9 cellular contexts compared by ENCODE assay signal in the genomic region with DNA sequence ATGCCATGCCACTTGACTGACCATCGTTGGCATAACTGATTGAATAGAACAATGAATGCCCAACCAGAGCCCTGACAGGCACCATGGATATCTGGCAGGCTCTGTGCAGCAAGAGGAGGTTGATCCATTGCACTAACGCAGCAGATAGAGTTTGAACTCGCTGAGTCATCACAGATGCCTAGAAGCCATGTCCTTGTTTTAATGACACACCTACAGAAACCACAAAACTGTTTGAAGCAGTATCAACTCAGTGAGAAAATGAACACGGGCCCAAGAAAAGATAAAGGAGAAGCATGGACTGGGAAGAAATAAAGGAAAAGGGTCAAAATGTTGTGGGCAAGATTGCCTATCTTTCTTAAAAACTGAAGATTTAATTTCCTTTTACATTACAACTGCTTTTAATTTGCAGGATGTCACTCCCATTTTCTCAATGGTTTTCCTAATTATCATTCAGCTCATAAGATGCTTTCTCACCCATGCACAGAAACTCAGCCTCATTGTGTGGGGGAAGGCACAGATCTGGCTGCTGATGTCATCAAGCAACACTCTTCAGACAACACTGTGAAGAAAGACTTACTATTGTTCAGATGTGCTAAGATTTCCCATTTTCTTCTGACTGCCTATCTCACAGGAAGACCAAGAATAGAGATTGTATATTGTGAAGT.
A peak's percentile ranks its signal among the peaks of the same experiment; 100 is the strongest.
DNase-seq lines count a peak whose midpoint lies in the region; ATAC-seq, FAIRE-seq and TF ChIP-seq lines count a peak whose summit lies in the region.
"Had no signal": no experiment of that assay in that cellular context is flagged by ENCODE, and none has a peak within 500 bp of the region (broad histone marks: within the 10 kb centered on the region; RNA-seq: fewer than 3 reads in every experiment).

No MANE protein-coding gene starts in this region.

- intact Hi-C loops in heart left ventricle (cut with DNase I) = loop anchor here in 2 of 10 donors (5.0 to 10.0 kb wide), 3 partner anchors 52 to 113 kb away; no protein-coding TSS in a partner anchor

- no peaks in the 10 kb centered on the region for H3K27me3 ChIP-seq in bronchial epithelial cell (ENCODE audit: control insufficient read depth, insufficient read depth, low read length)
- H3K27me3 ChIP-seq in heart left ventricle = no peaks in the 10 kb centered on the region

- no peaks in the 10 kb centered on the region for H3K36me3 ChIP-seq in bronchial epithelial cell (ENCODE audit: control insufficient read depth, insufficient read depth, low read length)
- no peaks in the 10 kb centered on the region for H3K36me3 ChIP-seq in heart left ventricle

- H3K9me3 ChIP-seq in heart left ventricle = no peaks in the 10 kb centered on the region

- peak; percentile 22 for DNase-seq in stimulated activated CD4-positive, alpha-beta T cell treated with anti-CD3 and anti-CD28 coated beads, Interleukin-1b, Interleukin-23, amount 100 ng/mL, for 48 hours
- DNase-seq in stimulated activated CD4-positive, alpha-beta T cell treated with anti-CD3 and anti-CD28 coated beads, Interleukin-4, amount 100 ng/mL, for 1 hour = no peak
- DNase-seq in NCI-H187 treated with DMSO at 0.1 percent for 48 hours (lab: John Stamatoyannopoulos, UW) (peak; percentile 24), bronchial epithelial cell (ENCODE audit: low read depth) (peak; percentile 88), pons (ENCODE audit: low spot score) (peak; percentile 41), heart left ventricle (no peak), SK-N-DZ (ENCODE audit: low spot score) (no peak)

- TF ChIP-seq POLR2A in heart left ventricle (IDR thresholded peaks at IDR 0.05) = no peak

- 55 to 65% (median 59%) methylated on average over 4 of the region's 4 CpGs for WGBS in heart left ventricle, 4 donors

- TF ChIP-seq CTCF in bronchial epithelial cell (IDR thresholded peaks at IDR 0.05; ENCODE audit: insufficient read depth, low read length, severe bottlenecking) (no peak), heart left ventricle (IDR thresholded peaks at IDR 0.05) (no peak)

- no peak overlapping the region for H3K4me3 ChIP-seq in bronchial epithelial cell (ENCODE audit: low read depth, low read length)
- H3K4me3 ChIP-seq in heart left ventricle = no peak overlapping the region

- ATAC-seq in heart left ventricle (no peak), HG03095 (IDR thresholded peaks at IDR 0.05; ENCODE audit: unreplicated experiment) (no peak)

- peak overlapping the region in 1 of 12 donors; percentile 56 for H3K27ac ChIP-seq in heart left ventricle

- peak; percentile 84 for FAIRE-seq in bronchial epithelial cell (lab: Jason Lieb, UNC)
- FAIRE-seq: TTC549 had no signal

- H3K4me1 ChIP-seq in heart left ventricle = peaks cover 0 to 33% (median 5%) of the 10 kb centered on the region in 12 donors

Comparison
In these comparisons a context has a peak if more than half of its experiments do, and no peak if none do; other contexts are left out.
1. DNase-seq: peak in stimulated activated CD4-positive, alpha-beta T cell treated with anti-CD3 and anti-CD28 coated beads, Interleukin-1b, Interleukin-23, amount 100 ng/mL, for 48 hours (single experiment), NCI-H187 treated with DMSO at 0.1 percent for 48 hours (single experiment), bronchial epithelial cell (single experiment) and pons (single experiment); none in stimulated activated CD4-positive, alpha-beta T cell treated with anti-CD3 and anti-CD28 coated beads, Interleukin-4, amount 100 ng/mL, for 1 hour (single experiment), heart left ventricle (0 of 5) and SK-N-DZ (single experiment).